ENCODE assay signal across 8 cellular contexts in genomic region chr12:12265571-12266388, GRCh38. TPM values are rescaled to one million over a fixed set of nuclear protein-coding genes. Genes with fewer than 3 reads are reported as not detected.
DNase-seq lines count a peak whose midpoint lies in the region; ATAC-seq and TF ChIP-seq lines count a peak whose summit lies in the region.

No MANE protein-coding gene starts in this region.

- in situ Hi-C loops in mammary epithelial cell (cut with MboI; ENCODE audit: low sequenced_read_pairs in 2 of 2), result no loop called here

- dilution Hi-C loops in mammary epithelial cell (cut with HindIII; ENCODE audit: low sequenced_read_pairs), result no loop called here

- WGBS in mammary epithelial cell (ENCODE audit: low coverage, missing lambda C conversion rate), result 3% methylated on average over 25 of the region's 25 CpGs

- H3K9ac ChIP-seq in mammary epithelial cell (ENCODE audit: insufficient read depth, low read length), result peak overlapping the region; percentile 99
- H3K9ac ChIP-seq in stomach smooth muscle (ENCODE audit: low read length in 2 of 2), result peak overlapping the region; percentile 84 to 99

- peak overlapping the region; percentile 89 to 98 (median 95) for H3K4me3 ChIP-seq in mammary epithelial cell (replicated peaks in 1 of 3; ENCODE audit: insufficient read depth in 1 of 3, low read depth in 2 of 3, low read length in 3 of 3)
- peak overlapping the region; percentile 85 to 96 for H3K4me3 ChIP-seq in stomach smooth muscle (ENCODE audit: low read length in 2 of 2)

- H3K4me2 ChIP-seq in mammary epithelial cell (ENCODE audit: insufficient read depth, low read depth, low read length), result peak overlapping the region; percentile 99

- DNase-seq in SIG-M5 treated with dmso at 0.1 percent for 504 hours (lab: John Stamatoyannopoulos, UW; ENCODE audit: unreplicated experiment) (peak; percentile 49), SIG-M5 (lab: John Stamatoyannopoulos, UW) (no peak), NCI-H526 (lab: John Stamatoyannopoulos, UW) (peak; percentile 18 to 53), mammary epithelial cell (peak; percentile 23), left colon (peak in 1 of 2 donors; percentile 9), GM19240 (ENCODE audit: insufficient read length, low spot score) (no peak)

- peaks cover 18% of the 10 kb centered on the region for H3K4me1 ChIP-seq in mammary epithelial cell (ENCODE audit: insufficient read depth, low read length)
- H3K4me1 ChIP-seq in stomach smooth muscle (ENCODE audit: control insufficient read depth, insufficient read depth, low read length), result peaks cover 14% of the 10 kb centered on the region

- no peaks in the 10 kb centered on the region for H4K20me1 ChIP-seq in mammary epithelial cell (ENCODE audit: insufficient read depth, low read length)

- H3K27ac ChIP-seq in mammary epithelial cell (ENCODE audit: insufficient read depth, low read depth, low read length) (peak overlapping the region; percentile 99), stomach smooth muscle (ENCODE audit: low read length) (peak overlapping the region; percentile 94)

- CTCF ChIA-PET in mammary epithelial cell (lab: Charles Lee; ENCODE audit: low non-redundant PET), result interaction anchor here (0.5 kb wide), 1 partner anchor 233 kb away, joined by 3 read pairs; no protein-coding TSS in a partner anchor

- H3K9me3 ChIP-seq in mammary epithelial cell (replicated peaks; ENCODE audit: insufficient read depth, low read length), result no peaks in the 10 kb centered on the region
- no peaks in the 10 kb centered on the region for H3K9me3 ChIP-seq in stomach smooth muscle (ENCODE audit: control insufficient read depth in 2 of 2, low read length in 2 of 2)

- H3K27me3 ChIP-seq in mammary epithelial cell (ENCODE audit: insufficient read depth, low read length), result no peaks in the 10 kb centered on the region
- no peaks in the 10 kb centered on the region for H3K27me3 ChIP-seq in stomach smooth muscle (ENCODE audit: control insufficient read depth in 1 of 2, insufficient read depth in 2 of 2, low read length in 2 of 2)

- BruUV-seq in mammary epithelial cell (replicated peaks; lab: Mats Ljungman, UMichigan), result no TSS peak

- H3K36me3 ChIP-seq in mammary epithelial cell (ENCODE audit: insufficient read depth, low read length) (no peaks in the 10 kb centered on the region), stomach smooth muscle (ENCODE audit: control insufficient read depth in 2 of 2, insufficient read depth in 2 of 2, low read length in 2 of 2) (no peaks in the 10 kb centered on the region)

- peak overlapping the region; percentile 100 for H2AFZ ChIP-seq in mammary epithelial cell (ENCODE audit: low read depth, low read length)

- intact Hi-C loops in mammary epithelial cell (cut with micrococcal nuclease), result loop anchor here (2.0 to 5.0 kb wide), 2 partner anchors 62 to 185 kb away; no protein-coding TSS in a partner anchor
- intact Hi-C loops in left colon (cut with DNase I, micrococcal nuclease), result no loop called here

- peak; percentile 35 for ATAC-seq in left colon
- ATAC-seq in GM21786 (IDR thresholded peaks at IDR 0.05; ENCODE audit: unreplicated experiment), result no peak

- TF ChIP-seq CTCF in mammary epithelial cell (conservative IDR thresholded peaks at IDR 0.05 in 1 of 2, IDR thresholded peaks at IDR 0.05 in 1 of 2; ENCODE audit: extremely low read depth in 1 of 2, insufficient read depth in 1 of 2, low read depth in 1 of 2, low read length in 2 of 2), result no peak

- H3K79me2 ChIP-seq in mammary epithelial cell (ENCODE audit: insufficient read depth, low read length), result peaks cover 57% of the 10 kb centered on the region

RNA-seq across cellular contexts. Expression of gene LRP6, which starts 1.1 kb away (rescaled TPM):
- 10 to 100 TPM; 19.2 to 27.7 TPM for total RNA-seq in mammary epithelial cell
- polyA plus RNA-seq in mammary epithelial cell, result 13.9 TPM
- polyA minus RNA-seq in mammary epithelial cell, result 216 TPM
- total RNA-seq in left colon, result 10 to 100 TPM; 31.2 to 32.7 TPM

Comparison
In these comparisons a context has a peak if more than half of its experiments do, and no peak if none do; other contexts are left out.
1. DNase-seq: peak in SIG-M5 treated with dmso at 0.1 percent for 504 hours (single experiment), NCI-H526 (2 of 2) and mammary epithelial cell (single experiment); none in SIG-M5 (single experiment) and GM19240 (single experiment).